In genomic region chr21:42225571-42226155, GRCh38 we compare ENCODE assay signal across 27 cellular contexts. TPM values are rescaled to one million over a fixed set of nuclear protein-coding genes. Genes with fewer than 3 reads are reported as not detected.
A peak's percentile ranks its signal among the peaks of the same experiment; 100 is the strongest.
DNase-seq lines count a peak whose midpoint lies in the region; ATAC-seq and TF ChIP-seq lines count a peak whose summit lies in the region.
"Had no signal": no experiment of that assay in that cellular context is flagged by ENCODE, and none has a peak within 500 bp of the region (broad histone marks: within the 10 kb centered on the region; RNA-seq: fewer than 3 reads in every experiment).

No MANE protein-coding gene starts in this region.

- H3K9me3 ChIP-seq in DND-41 (ENCODE audit: insufficient read depth, low read length, severe bottlenecking) (no peaks in the 10 kb centered on the region), psoas muscle (no peaks in the 10 kb centered on the region)
- H3K9me3 ChIP-seq: MG63, right lobe of liver, testis, vagina had no signal

- H4K20me1 ChIP-seq in DND-41 (ENCODE audit: insufficient read depth, low read length) = peaks cover 7% of the 10 kb centered on the region; the same call in 1 of the 2 replicates

- ATAC-seq in activated CD4-positive, CD25-positive, alpha-beta regulatory T cell treated with anti-CD3 and anti-CD28 coated beads, Interleukin-2, amount 50 U/mL, for 24 hours = no peak
- no peak for ATAC-seq in DND-41 (ENCODE audit: insufficient read depth, low read depth)
- ATAC-seq in psoas muscle = no peak
- ATAC-seq in left lobe of liver = no peak
- ATAC-seq: HCT116; K562; left ventricle myocardium superior; right lobe of liver; stimulated activated naive CD8-positive, alpha-beta T cell treated with anti-CD3 and anti-CD28 coated beads, Interleukin-15, Interleukin-2, amounts not matched to agents 100 U/mL and 50 U/mL, for 24 hours; WTC11 had no signal

- peak; percentile 16 for DNase-seq in activated CD4-positive, CD25-positive, alpha-beta regulatory T cell treated with anti-CD3 and anti-CD28 coated beads, Interleukin-2, amount 50 U/mL, for 72 hours
- no peak for DNase-seq in DND-41
- no peak for DNase-seq in immature natural killer cell
- no peak for DNase-seq in psoas muscle
- DNase-seq in left lobe of liver (ENCODE audit: low spot score) = no peak
- DNase-seq in HUDEP-2 (lab: John Stamatoyannopoulos, UW; ENCODE audit: unreplicated experiment in 76 of 76) = no peak
- no peak for DNase-seq in glomerular visceral epithelial cell (ENCODE audit: extremely low spot score)
- DNase-seq: activated CD4-positive, alpha-beta T cell treated with anti-CD3 and anti-CD28 coated beads, Interleukin-2, amount 50 U/mL, for 4 hours; activated naive CD8-positive, alpha-beta T cell treated with anti-CD3 and anti-CD28 coated beads, Interleukin-2, amount 10 ng/mL, durations not matched to agents 7 days and 5 days; DMS79 treated with DMSO at 0.1 percent for 48 hours; left ventricle myocardium superior; MG63; NCI-H2029; NCI-H526 treated with DMSO at 0.1 percent for 48 hours; right lobe of liver; SHP77 treated with DMSO at 0.1 percent for 48 hours; stimulated activated naive CD8-positive, alpha-beta T cell treated with anti-CD3 and anti-CD28 coated beads, Interleukin-15, Interleukin-2, amounts not matched to agents 100 U/mL and 50 U/mL, for 24 hours; T1000; testis had no signal

- H3K36me3 Mint-ChIP-seq in immature natural killer cell = peaks cover 3 to 19% (median 4%) of the 10 kb centered on the region in 3 donors
- H3K36me3 Mint-ChIP-seq: WTC11 had no signal

- H3K4me1 ChIP-seq in DND-41 (ENCODE audit: insufficient read depth, low read length) = peaks cover 89% of the 10 kb centered on the region
- H3K4me1 ChIP-seq in psoas muscle = peaks cover 50% of the 10 kb centered on the region

- TF ChIP-seq CTCF in DND-41 (IDR thresholded peaks at IDR 0.05; ENCODE audit: borderline replicate concordance, extremely low read depth, low read length, poor library complexity, severe bottlenecking) (no peak), psoas muscle (IDR thresholded peaks at IDR 0.05) (no peak)

- no peak overlapping the region for H2AFZ ChIP-seq in DND-41 (ENCODE audit: low read depth, low read length)

- peaks cover 46 to 54% of the 10 kb centered on the region in 2 donors for H3K4me1 Mint-ChIP-seq in immature natural killer cell

- no peaks in the 10 kb centered on the region for H3K27me3 ChIP-seq in DND-41 (ENCODE audit: insufficient read depth, low read length, poor library complexity)
- peaks cover 0 to 2% (median 0%) of the 10 kb centered on the region in 3 donors for H3K27me3 ChIP-seq in psoas muscle (ENCODE audit: insufficient read depth in 3 of 3, low read length in 2 of 3)
- H3K27me3 ChIP-seq: dorsolateral prefrontal cortex, right lobe of liver, testis, vagina had no signal

- H3K27me3 Mint-ChIP-seq in immature natural killer cell (ENCODE audit: low read depth in 3 of 3) = peaks cover 0 to 25% (median 9%) of the 10 kb centered on the region in 3 donors
- H3K27me3 Mint-ChIP-seq: activated naive CD8-positive, alpha-beta T cell treated with anti-CD3 and anti-CD28 coated beads, Interleukin-2, amount 10 ng/mL, durations not matched to agents 7 days and 5 days had no signal

- H3K36me3 ChIP-seq in DND-41 (ENCODE audit: insufficient read depth, low read length) (peaks cover 44% of the 10 kb centered on the region), psoas muscle (ENCODE audit: insufficient read depth in 1 of 2, low read depth in 1 of 2) (peaks cover 0 to 13% of the 10 kb centered on the region in 2 donors)
- H3K36me3 ChIP-seq: MG63, right lobe of liver had no signal

- H3K4me3 Mint-ChIP-seq in immature natural killer cell = no peak overlapping the region
- H3K4me3 Mint-ChIP-seq: activated naive CD8-positive, alpha-beta T cell treated with anti-CD3 and anti-CD28 coated beads, Interleukin-2, amount 10 ng/mL, durations not matched to agents 7 days and 5 days; neural crest cell; WTC11 had no signal

- no peak overlapping the region for H3K9ac ChIP-seq in DND-41 (ENCODE audit: low read depth, low read length)

- peaks cover 65% of the 10 kb centered on the region for H3K79me2 ChIP-seq in DND-41 (ENCODE audit: insufficient read depth, low read length)

- intact Hi-C loops in psoas muscle (cut with DNase I) = no loop called here

- no peak overlapping the region for H3K4me2 ChIP-seq in DND-41 (ENCODE audit: insufficient read depth, low read length)

- H3K4me3 ChIP-seq in DND-41 (ENCODE audit: low read depth in 1 of 2, low read length in 2 of 2) (no peak overlapping the region), psoas muscle (no peak overlapping the region)
- H3K4me3 ChIP-seq: dorsolateral prefrontal cortex, K562, MG63, right lobe of liver, testis, vagina had no signal

- peak overlapping the region in 5 of 6 donors; percentile 17 to 96 (median 75) for H3K27ac Mint-ChIP-seq in immature natural killer cell
- H3K27ac Mint-ChIP-seq: activated naive CD8-positive, alpha-beta T cell treated with anti-CD3 and anti-CD28 coated beads, Interleukin-2, amount 10 ng/mL, durations not matched to agents 7 days and 5 days; WTC11 had no signal

- WGBS in psoas muscle, 3 donors = 92 to 94% (median 94%) methylated on average over 13 of the region's 13 CpGs

- H3K27ac ChIP-seq in DND-41 (ENCODE audit: low read length) = peak overlapping the region; percentile 59; the same call in 1 of the 2 replicates
- H3K27ac ChIP-seq in psoas muscle = peak overlapping the region; percentile 96
- H3K27ac ChIP-seq: 22Rv1, right lobe of liver, testis, vagina had no signal

- H3K9me3 Mint-ChIP-seq in immature natural killer cell = no peaks in the 10 kb centered on the region
- H3K9me3 Mint-ChIP-seq: activated naive CD8-positive, alpha-beta T cell treated with anti-CD3 and anti-CD28 coated beads, Interleukin-2, amount 10 ng/mL, durations not matched to agents 7 days and 5 days; neural crest cell; WTC11 had no signal

RNA-seq across cellular contexts. Expression of gene ABCG1, which starts 6.7 kb away (rescaled TPM):
- polyA plus RNA-seq in immature natural killer cell (10 to 100 TPM in 1 of 3 donors, 1 to 10 TPM in 2; 4.3 to 10.9 (median 8.2) TPM), psoas muscle (1 to 10 TPM; 2.9 to 3.5 (median 3.5) TPM)
- total RNA-seq in psoas muscle (10 to 100 TPM in 2 of 4 donors, 1 to 10 TPM in 2; 4.4 to 35.8 (median 16.6) TPM), left lobe of liver (4.7 TPM)
- polyA plus RNA-seq: K562 had no signal
